ENCODE assay signal across 8 cellular contexts in genomic region chr11:60899021-60899936, GRCh38. TPM values are rescaled to one million over a fixed set of nuclear protein-coding genes. Genes with fewer than 3 reads are reported as not detected.
DNase-seq lines count a peak whose midpoint lies in the region; ATAC-seq, FAIRE-seq and TF ChIP-seq lines count a peak whose summit lies in the region.

No MANE protein-coding gene starts in this region.

- in situ Hi-C loops in GM23248 (cut with MboI) = loop anchor here (10.0 kb wide), 1 partner anchor 64 kb away; no protein-coding TSS in a partner anchor
- in situ Hi-C loops in GM12878 (cut with MboI) = loop anchor here (5.0 kb wide), 1 partner anchor 62 kb away; no protein-coding TSS in a partner anchor

- H3K27me3 ChIP-seq in GM23248 (replicated peaks; ENCODE audit: insufficient read depth) (no peaks in the 10 kb centered on the region), GM12878 (replicated peaks in 1 of 2; ENCODE audit: control insufficient read depth in 2 of 2, insufficient read depth in 2 of 2, low read length in 1 of 2) (no peaks in the 10 kb centered on the region)

- no TSS peak for BruUV-seq in GM12878 (replicated peaks; lab: Mats Ljungman, UMichigan)

- H3K4me1 Mint-ChIP-seq in immature natural killer cell = peaks cover 6 to 7% of the 10 kb centered on the region in 2 donors
- H3K4me1 Mint-ChIP-seq in stimulated activated effector memory CD8-positive, alpha-beta T cell treated with anti-CD3 and anti-CD28 coated beads, Interleukin-12 subunit alpha, Interleukin-12 subunit beta, amount 100 ng/mL, for 72 hours = peaks cover 17% of the 10 kb centered on the region

- H3K4me1 ChIP-seq in GM23248 (ENCODE audit: insufficient read depth) (no peaks in the 10 kb centered on the region), GM12878 (ENCODE audit: control insufficient read depth, insufficient read depth, low read length) (no peaks in the 10 kb centered on the region; the same call in 1 of the 2 replicates)

- TF ChIP-seq POLR2A in GM12878 (IDR thresholded peaks at IDR 0.05; ENCODE audit: low read depth, low read length) = no peak

- peak; percentile 64 for TF ChIP-seq RAD21 in GM12878 (IDR thresholded peaks at IDR 0.05; ENCODE audit: insufficient read depth, low read depth, low read length)

- SMC1A ChIA-PET in GM12878 (lab: Charles Lee; ENCODE audit: uncharacterized antibody, unreplicated experiment) = interaction anchor here (0.6 to 8.0 kb wide), 18 partner anchors 8 to 288 kb away, joined by 3 to 57 read pairs (median 4); partner anchors contain the start of gene TMEM109

- peak overlapping the region in 2 of 6 donors; percentile 28 to 51 for H3K27ac Mint-ChIP-seq in immature natural killer cell
- H3K27ac Mint-ChIP-seq in stimulated activated effector memory CD8-positive, alpha-beta T cell treated with anti-CD3 and anti-CD28 coated beads, Interleukin-12 subunit alpha, Interleukin-12 subunit beta, amount 100 ng/mL, for 72 hours = no peak overlapping the region

- H3K9ac ChIP-seq in GM23248 = peak overlapping the region; percentile 11; the same call in 1 of the 2 replicates
- H3K9ac ChIP-seq in GM12878 (ENCODE audit: control insufficient read depth, insufficient read depth, low read length) = no peak overlapping the region

- RAD21 ChIA-PET in GM12878 (lab: Charles Lee; ENCODE audit: unreplicated experiment) = interaction anchor here (1.1 to 2.6 kb wide), 8 partner anchors 12 to 230 kb away, joined by 3 to 12 read pairs (median 4); partner anchors contain the start of gene TMEM109

- peaks cover 19 to 42% (median 28%) of the 10 kb centered on the region in 3 donors for H3K36me3 Mint-ChIP-seq in immature natural killer cell
- H3K36me3 Mint-ChIP-seq in stimulated activated effector memory CD8-positive, alpha-beta T cell treated with anti-CD3 and anti-CD28 coated beads, Interleukin-12 subunit alpha, Interleukin-12 subunit beta, amount 100 ng/mL, for 72 hours = peaks cover 98% of the 10 kb centered on the region

- H3F3A ChIP-seq in GM23248 (ENCODE audit: insufficient read depth) = peaks cover 11% of the 10 kb centered on the region

- intact Hi-C loops in GM12878 (cut with micrococcal nuclease; ENCODE audit: unreplicated experiment) = loop anchor here (1.0 to 5.0 kb wide), 4 partner anchors 54 to 197 kb away; no protein-coding TSS in a partner anchor

- peak; percentile 85 to 98 (median 94) for TF ChIP-seq CTCF in GM12878 (IDR thresholded peaks at IDR 0.05 in 2 of 3, conservative IDR thresholded peaks at IDR 0.05 in 1 of 3; ENCODE audit: control insufficient read depth in 2 of 3, extremely low read depth in 1 of 3, insufficient read depth in 1 of 3, low read depth in 3 of 3, low read length in 3 of 3)

- H3K4me3 ChIP-seq in GM23248 (no peak overlapping the region), GM12878 (no peak overlapping the region)

- ATAC-seq in GM12878 (peak; percentile 93), HG02938 (IDR thresholded peaks at IDR 0.05; ENCODE audit: unreplicated experiment) (no peak)
- peak; percentile 76 for ATAC-seq in stimulated activated effector memory CD8-positive, alpha-beta T cell treated with anti-CD3 and anti-CD28 coated beads, Interleukin-12 subunit alpha, Interleukin-12 subunit beta, amount 100 ng/mL, for 72 hours

- no peaks in the 10 kb centered on the region for H3K9me3 Mint-ChIP-seq in immature natural killer cell
- no peaks in the 10 kb centered on the region for H3K9me3 Mint-ChIP-seq in stimulated activated effector memory CD8-positive, alpha-beta T cell treated with anti-CD3 and anti-CD28 coated beads, Interleukin-12 subunit alpha, Interleukin-12 subunit beta, amount 100 ng/mL, for 72 hours

- FAIRE-seq in GM12878 (lab: Jason Lieb, UNC) = peak; percentile 52

- CTCF ChIA-PET in GM12878 (lab: Yijun Ruan, JAX) = interaction anchor here (0.6 to 11.5 kb wide), 33 partner anchors 9 to 634 kb away, joined by 3 to 135 read pairs (median 6); partner anchors contain the start of genes PTGDR2 and TMEM109

- no peak for TF ChIP-seq EP300 in GM12878 (IDR thresholded peaks at IDR 0.05; ENCODE audit: borderline replicate concordance in 1 of 2, control insufficient read depth in 1 of 2, low read depth in 2 of 2, low read length in 2 of 2)

- H3K27ac ChIP-seq in GM23248 (no peak overlapping the region), GM12878 (ENCODE audit: control insufficient read depth, insufficient read depth) (no peak overlapping the region)

- H3K4me2 ChIP-seq in GM23248 (ENCODE audit: unreplicated experiment) (no peak overlapping the region), GM12878 (ENCODE audit: control insufficient read depth, insufficient read depth) (no peak overlapping the region)

- no peak overlapping the region for H3K4me3 Mint-ChIP-seq in immature natural killer cell
- H3K4me3 Mint-ChIP-seq in stimulated activated effector memory CD8-positive, alpha-beta T cell treated with anti-CD3 and anti-CD28 coated beads, Interleukin-12 subunit alpha, Interleukin-12 subunit beta, amount 100 ng/mL, for 72 hours = no peak overlapping the region

- H3K36me3 ChIP-seq in GM23248 (ENCODE audit: low read depth) (peaks cover 67% of the 10 kb centered on the region), GM12878 (ENCODE audit: control insufficient read depth in 2 of 2, insufficient read depth in 2 of 2, low read length in 1 of 2) (peaks cover 30 to 52% of the 10 kb centered on the region in 2 experiments)

- DNase-seq in NCI-H146 (lab: John Stamatoyannopoulos, UW) (peak; percentile 47), NCI-H146 treated with DMSO at 0.1 percent for 48 hours (lab: John Stamatoyannopoulos, UW; ENCODE audit: unreplicated experiment) (no peak), GM23248 (peak; percentile 77), NCI-H69 (lab: John Stamatoyannopoulos, UW) (peak; percentile 71), GM12878 (ENCODE audit: low read depth, low spot score) (no peak), immature natural killer cell (peak; percentile 35 to 41 (median 38))
- DNase-seq in stimulated activated effector memory CD8-positive, alpha-beta T cell treated with anti-CD3 and anti-CD28 coated beads, Interleukin-12 subunit alpha, Interleukin-12 subunit beta, amount 100 ng/mL, for 72 hours (ENCODE audit: low spot score in 2 of 2) = no peak

- WGBS in GM23248 (ENCODE audit: low coverage in 1 of 2, low lambda C conversion rate in 2 of 2, missing lambda C conversion rate in 2 of 2), 2 experiments = 58% methylated on average over 12 of the region's 12 CpGs
- 41% methylated on average over 12 of the region's 12 CpGs for WGBS in GM12878 (ENCODE audit: insufficient coverage, insufficient replicate concordance, low lambda C conversion rate, missing lambda C conversion rate)

- H3K9me2 ChIP-seq in GM23248 (ENCODE audit: insufficient read depth) = no peaks in the 10 kb centered on the region

- H3K27me3 Mint-ChIP-seq in immature natural killer cell (ENCODE audit: low read depth in 3 of 3) = peaks cover 0 to 2% (median 0%) of the 10 kb centered on the region in 3 donors

- H3K9me3 ChIP-seq in GM23248 (ENCODE audit: low read depth) (no peaks in the 10 kb centered on the region), GM12878 (replicated peaks; ENCODE audit: control insufficient read depth, insufficient read depth, low read length) (no peaks in the 10 kb centered on the region)

- POLR2A ChIA-PET in GM12878 (lab: Charles Lee) = no interaction called here

- peaks cover 27% of the 10 kb centered on the region for H3K79me2 ChIP-seq in GM23248 (ENCODE audit: insufficient read depth)
- peaks cover 14% of the 10 kb centered on the region for H3K79me2 ChIP-seq in GM12878 (ENCODE audit: control insufficient read depth, insufficient read depth, low read length)

- H2AFZ ChIP-seq in GM23248 = no peak overlapping the region
- no peak overlapping the region for H2AFZ ChIP-seq in GM12878 (ENCODE audit: control insufficient read depth, low read depth, low read length)

- H4K20me1 ChIP-seq in GM23248 (ENCODE audit: insufficient read depth) (peaks cover 4% of the 10 kb centered on the region; the same call in 1 of the 2 replicates), GM12878 (ENCODE audit: control insufficient read depth, insufficient read depth) (peaks cover 9% of the 10 kb centered on the region)

RNA-seq across cellular contexts. Expression of gene PRPF19, which starts 7.1 kb away (rescaled TPM):
- 47.9 and 58.9 TPM in 2 replicates for total RNA-seq in GM23248 (2014; rRNA removed; shearing (Covaris generic))
- polyA plus RNA-seq in GM23248 (2016; fragmentation: Nextera tagmentation; extraction: Ambion mirVana) (17.4 and 19.1 TPM in 2 replicates), GM12878 (2011; rRNA removed) (12.9 and 25.6 TPM in 2 replicates), GM12878 (2014; fragmentation: Illumina TruSeq; extraction: Trizol) (109 and 151 TPM in 2 replicates), GM12878 (2014; fragmentation: Nextera tagmentation; extraction: Ambion mirVana) (10 to 100 TPM in 1 of 2 experiments, 1 to 10 TPM in 1; 8.7 to 27.7 TPM), GM12878 (2014; rRNA removed) (74.4 and 88.5 TPM in 2 replicates), GM12878 (2016; fragmentation: Nextera tagmentation; extraction: Ambion mirVana) (10 to 100 TPM; 59.8 to 62.9 TPM), immature natural killer cell (10 to 100 TPM in 2 of 3 donors, 1 to 10 TPM in 1; 8.9 to 15.2 (median 13.6) TPM)
- total RNA-seq in GM12878 (2013; cell fraction: nucleolus; rRNA removed) = 51.1 and 62.0 TPM in 2 replicates
- total RNA-seq in GM12878 (2014; rRNA removed) (95.6 and 109 TPM in 2 replicates), GM12878 (2014; rRNA removed; fragmentation: Illumina TruSeq; extraction: Trizol) (48.7 and 53.1 TPM in 2 replicates), GM12878 (2021) (165 and 170 TPM in 2 replicates)
- 57.2 TPM for polyA plus RNA-seq in GM12878 (2011; ENCODE audit: low read depth)
- 44.9 and 48.1 TPM in 2 replicates for polyA plus RNA-seq in GM12878 (2011; cell fraction: cytosol; rRNA removed)
- 51.8 and 78.3 TPM in 2 replicates for polyA plus RNA-seq in GM12878 (2011; cell fraction: nucleus; rRNA removed)
- 81.7 and 107 TPM in 2 replicates for polyA plus RNA-seq in GM12878 (2012)
- polyA minus RNA-seq in GM12878 (2011; rRNA and poly(A)+ RNA removed) = 20.9 and 45.0 TPM in 2 replicates
- 31.7 and 35.9 TPM in 2 replicates for polyA minus RNA-seq in GM12878 (2011; cell fraction: cytosol; rRNA and poly(A)+ RNA removed)
- 34.9 and 61.6 TPM in 2 replicates for polyA minus RNA-seq in GM12878 (2011; cell fraction: nucleus; rRNA and poly(A)+ RNA removed)

RNA-seq across cellular contexts. Expression of gene TMEM109, which starts 14.7 kb away (rescaled TPM):
- 27.2 and 35.9 TPM in 2 replicates for total RNA-seq in GM23248 (2014; rRNA removed; shearing (Covaris generic))
- polyA plus RNA-seq in GM23248 (2016; fragmentation: Nextera tagmentation; extraction: Ambion mirVana) (95.2 and 97.9 TPM in 2 replicates), GM12878 (2011; rRNA removed) (8.1 and 25.7 TPM in 2 replicates), GM12878 (2014; fragmentation: Illumina TruSeq; extraction: Trizol) (73.9 and 115 TPM in 2 replicates), GM12878 (2014; fragmentation: Nextera tagmentation; extraction: Ambion mirVana) (10 to 100 TPM; 21.9 to 52.9 TPM), GM12878 (2014; rRNA removed) (104 and 117 TPM in 2 replicates), GM12878 (2016; fragmentation: Nextera tagmentation; extraction: Ambion mirVana) (100 to 1,000 TPM; 179 to 199 TPM), immature natural killer cell (100 to 1,000 TPM; 292 to 631 (median 400) TPM)
- total RNA-seq in GM12878 (2013; cell fraction: nucleolus; rRNA removed) = 19.0 and 20.8 TPM in 2 replicates
- total RNA-seq in GM12878 (2014; rRNA removed) (62.8 and 66.8 TPM in 2 replicates), GM12878 (2014; rRNA removed; fragmentation: Illumina TruSeq; extraction: Trizol) (38.3 and 43.3 TPM in 2 replicates), GM12878 (2021) (124 and 128 TPM in 2 replicates)
- polyA plus RNA-seq in GM12878 (2011; ENCODE audit: low read depth) = 52.2 TPM
- polyA plus RNA-seq in GM12878 (2011; cell fraction: cytosol; rRNA removed) = 37.4 and 37.6 TPM in 2 replicates
- 18.8 and 25.3 TPM in 2 replicates for polyA plus RNA-seq in GM12878 (2011; cell fraction: nucleus; rRNA removed)
- polyA plus RNA-seq in GM12878 (2012) = 42.7 and 46.8 TPM in 2 replicates
- 15.6 and 17.1 TPM in 2 replicates for polyA minus RNA-seq in GM12878 (2011; rRNA and poly(A)+ RNA removed)
- polyA minus RNA-seq in GM12878 (2011; cell fraction: cytosol; rRNA and poly(A)+ RNA removed) = 8.0 and 8.4 TPM in 2 replicates
- polyA minus RNA-seq in GM12878 (2011; cell fraction: nucleus; rRNA and poly(A)+ RNA removed) = 4.8 and 7.1 TPM in 2 replicates

RNA-seq across cellular contexts. Expression of gene TMEM132A, which starts 25.0 kb away (rescaled TPM):
- 27.2 and 28.2 TPM in 2 replicates for total RNA-seq in GM23248 (2014; rRNA removed; shearing (Covaris generic))
- polyA plus RNA-seq in GM23248 (2016; fragmentation: Nextera tagmentation; extraction: Ambion mirVana) (10.1 and 12.2 TPM in 2 replicates), GM12878 (2011; rRNA removed) (0.56 and 0.78 TPM in 2 replicates), GM12878 (2014; fragmentation: Illumina TruSeq; extraction: Trizol) (1.5 and 1.7 TPM in 2 replicates), GM12878 (2014; fragmentation: Nextera tagmentation; extraction: Ambion mirVana) (under 1 TPM; 0.16 to 0.79 TPM), GM12878 (2014; rRNA removed) (9.9 and 14.6 TPM in 2 replicates), GM12878 (2016; fragmentation: Nextera tagmentation; extraction: Ambion mirVana) (1 to 10 TPM; 3.4 to 5.2 TPM), immature natural killer cell (not detected)
- total RNA-seq in GM12878 (2013; cell fraction: nucleolus; rRNA removed) = 7.0 and 7.3 TPM in 2 replicates
- total RNA-seq in GM12878 (2014; rRNA removed) (6.4 and 14.1 TPM in 2 replicates), GM12878 (2014; rRNA removed; fragmentation: Illumina TruSeq; extraction: Trizol) (4.1 and 5.6 TPM in 2 replicates), GM12878 (2021) (16.0 and 25.0 TPM in 2 replicates)
- 2.7 TPM for polyA plus RNA-seq in GM12878 (2011; ENCODE audit: low read depth)
- 0.64 and 1.3 TPM in 2 replicates for polyA plus RNA-seq in GM12878 (2011; cell fraction: cytosol; rRNA removed)
- 16.2 and 17.6 TPM in 2 replicates for polyA plus RNA-seq in GM12878 (2011; cell fraction: nucleus; rRNA removed)
- 4.8 and 9.3 TPM in 2 replicates for polyA plus RNA-seq in GM12878 (2012)
- polyA minus RNA-seq in GM12878 (2011; rRNA and poly(A)+ RNA removed) = 0.22 and 3.0 TPM in 2 replicates
- 2.8 and 5.9 TPM in 2 replicates for polyA minus RNA-seq in GM12878 (2011; cell fraction: cytosol; rRNA and poly(A)+ RNA removed)
- polyA minus RNA-seq in GM12878 (2011; cell fraction: nucleus; rRNA and poly(A)+ RNA removed) = 4.1 and 4.7 TPM in 2 replicates

RNA-seq across cellular contexts. Expression of gene ZP1, which starts 31.9 kb away (rescaled TPM):
- 1.3 and 5.3 TPM in 2 replicates for total RNA-seq in GM23248 (2014; rRNA removed; shearing (Covaris generic))
- polyA plus RNA-seq in GM23248 (2016; fragmentation: Nextera tagmentation; extraction: Ambion mirVana) (0.51 and 1.0 TPM in 2 replicates), GM12878 (2011; rRNA removed) (not detected in 2 replicates), GM12878 (2014; fragmentation: Illumina TruSeq; extraction: Trizol) (not detected in 2 replicates), GM12878 (2014; fragmentation: Nextera tagmentation; extraction: Ambion mirVana) (not detected), GM12878 (2014; rRNA removed) (not detected in 2 replicates), GM12878 (2016; fragmentation: Nextera tagmentation; extraction: Ambion mirVana) (not detected), immature natural killer cell (not detected)
- total RNA-seq in GM12878 (2013; cell fraction: nucleolus; rRNA removed) = not detected in 2 replicates
- total RNA-seq in GM12878 (2014; rRNA removed) (not detected in 2 replicates), GM12878 (2014; rRNA removed; fragmentation: Illumina TruSeq; extraction: Trizol) (not detected in 2 replicates), GM12878 (2021) (not detected in 2 replicates)
- not detected for polyA plus RNA-seq in GM12878 (2011; ENCODE audit: low read depth)
- polyA plus RNA-seq in GM12878 (2011; cell fraction: cytosol; rRNA removed) = not detected in 2 replicates
- polyA plus RNA-seq in GM12878 (2011; cell fraction: nucleus; rRNA removed) = not detected in 2 replicates
- not detected in 2 replicates for polyA plus RNA-seq in GM12878 (2012)
- not detected in 2 replicates for polyA minus RNA-seq in GM12878 (2011; rRNA and poly(A)+ RNA removed)
- polyA minus RNA-seq in GM12878 (2011; cell fraction: cytosol; rRNA and poly(A)+ RNA removed) = not detected in 2 replicates
- not detected in 2 replicates for polyA minus RNA-seq in GM12878 (2011; cell fraction: nucleus; rRNA and poly(A)+ RNA removed)

RNA-seq across cellular contexts. Expression of gene PTGDR2, which starts 43.5 kb away (rescaled TPM):
- not detected in 2 replicates for total RNA-seq in GM23248 (2014; rRNA removed; shearing (Covaris generic))
- 0.06 TPM in 2 replicates for polyA plus RNA-seq in GM23248 (2016; fragmentation: Nextera tagmentation; extraction: Ambion mirVana)
- total RNA-seq in GM12878 (2013; cell fraction: nucleolus; rRNA removed) = 0.20 and 0.29 TPM in 2 replicates
- not detected in 2 replicates for total RNA-seq in GM12878 (2014; rRNA removed)
- not detected in 2 replicates for total RNA-seq in GM12878 (2014; rRNA removed; fragmentation: Illumina TruSeq; extraction: Trizol)
- 0.13 TPM in 1 of 2 replicates, not detected in the other for total RNA-seq in GM12878 (2021)
- not detected for polyA plus RNA-seq in GM12878 (2011; ENCODE audit: low read depth)
- polyA plus RNA-seq in GM12878 (2011; rRNA removed) = not detected in 2 replicates
- polyA plus RNA-seq in GM12878 (2011; cell fraction: cytosol; rRNA removed) = 0.03 TPM in 1 of 2 replicates, not detected in the other
- polyA plus RNA-seq in GM12878 (2011; cell fraction: nucleus; rRNA removed) = 0.12 and 0.13 TPM in 2 replicates
- 0.08 TPM in 1 of 2 replicates, not detected in the other for polyA plus RNA-seq in GM12878 (2012)
- polyA plus RNA-seq in GM12878 (2014; fragmentation: Illumina TruSeq; extraction: Trizol) = 0.01 TPM in 1 of 2 replicates, not detected in the other
- polyA plus RNA-seq in GM12878 (2014; fragmentation: Nextera tagmentation; extraction: Ambion mirVana) = not detected
- 0.03 TPM in 1 of 2 replicates, not detected in the other for polyA plus RNA-seq in GM12878 (2014; rRNA removed)
- under 1 TPM; 0.17 to 0.28 TPM for polyA plus RNA-seq in GM12878 (2016; fragmentation: Nextera tagmentation; extraction: Ambion mirVana)
- polyA minus RNA-seq in GM12878 (2011; rRNA and poly(A)+ RNA removed) = not detected in 2 replicates
- polyA minus RNA-seq in GM12878 (2011; cell fraction: cytosol; rRNA and poly(A)+ RNA removed) = not detected in 2 replicates
- polyA minus RNA-seq in GM12878 (2011; cell fraction: nucleus; rRNA and poly(A)+ RNA removed) = not detected in 2 replicates
- under 1 TPM in 2 of 3 donors, not detected in 1; 0.46 to 0.49 TPM for polyA plus RNA-seq in immature natural killer cell

Comparison
In these comparisons a context has a peak if more than half of its experiments do, and no peak if none do; other contexts are left out.
1. DNase-seq: peak in NCI-H146 (single experiment), GM23248 (single experiment), NCI-H69 (single experiment) and immature natural killer cell (3 of 3); none in NCI-H146 treated with DMSO at 0.1 percent for 48 hours (single experiment), GM12878 (single experiment) and stimulated activated effector memory CD8-positive, alpha-beta T cell treated with anti-CD3 and anti-CD28 coated beads, Interleukin-12 subunit alpha, Interleukin-12 subunit beta, amount 100 ng/mL, for 72 hours (0 of 2).